Comparison of ENCODE assay signal across 2 cellular contexts in genomic region chr4:68878048-68878447, GRCh38.
TF ChIP-seq lines count a peak whose summit lies in the region.

No MANE protein-coding gene starts in this region.

TF ChIP-seq in liver, 16 proteins besides CTCF, POLR2A, EP300 and RAD21 (continued from another document):
- TF ChIP-seq REST (IDR thresholded peaks at IDR 0.05) (peak; percentile 32), EGR1 (IDR thresholded peaks at IDR 0.05; ENCODE audit: low read depth in 2 of 2) (no peak), TAF1 (conservative IDR thresholded peaks at IDR 0.05) (no peak), JUND (IDR thresholded peaks at IDR 0.05) (peak; percentile 52 to 76), HNF4A (conservative IDR thresholded peaks at IDR 0.05) (peak; percentile 95 to 98), ZBTB33 (IDR thresholded peaks at IDR 0.05) (peak; percentile 70), RXRA (IDR thresholded peaks at IDR 0.05) (peak; percentile 93 to 94), ATF3 (IDR thresholded peaks at IDR 0.05) (no peak)

TF ChIP-seq in HepG2, 621 proteins besides CTCF, POLR2A, EP300 and RAD21 (continued from another document):
- no peak for TF ChIP-seq XRCC5 (optimal IDR thresholded peaks at IDR 0.05; ENCODE audit: low read length)
- TF ChIP-seq ZNF292 (CRISPR knock-in tag; IDR thresholded peaks at IDR 0.05; ENCODE audit: borderline replicate concordance, low read depth): no peak
- no peak for TF ChIP-seq JUN (CRISPR knock-in tag; IDR thresholded peaks at IDR 0.05)
- no peak for TF ChIP-seq KDM3A (CRISPR knock-in tag; IDR thresholded peaks at IDR 0.05; ENCODE audit: low read depth)
